15 cellular contexts compared by ENCODE assay signal in genomic region chr1:153527023-153527724, GRCh38. TPM values are rescaled to one million over a fixed set of nuclear protein-coding genes. Genes with fewer than 3 reads are reported as not detected.
DNase-seq lines count a peak whose midpoint lies in the region; ATAC-seq, FAIRE-seq and TF ChIP-seq lines count a peak whose summit lies in the region.
"Had no signal": no experiment of that assay in that cellular context is flagged by ENCODE, and none has a peak within 500 bp of the region (broad histone marks: within the 10 kb centered on the region; RNA-seq: fewer than 3 reads in every experiment).

No MANE protein-coding gene starts in this region.

- no peak for FAIRE-seq in H54 (lab: Jason Lieb, UNC)
- FAIRE-seq: GM12891 had no signal

- H3K27me3 Mint-ChIP-seq in activated T-helper 17 cell treated with anti-CD3 and anti-CD28 coated beads, Interleukin-2, amount 50 U/mL, for 72 hours: no peaks in the 10 kb centered on the region

- H3K27me3 ChIP-seq in thymus (ENCODE audit: control insufficient read depth, insufficient read depth): no peaks in the 10 kb centered on the region

- peak overlapping the region; percentile 55 for H3K27ac ChIP-seq in thymus (ENCODE audit: low read depth)

- H3K27ac Mint-ChIP-seq in activated T-helper 17 cell treated with anti-CD3 and anti-CD28 coated beads, Interleukin-2, amount 50 U/mL, for 72 hours: peak overlapping the region; percentile 7

- H3K9me3 Mint-ChIP-seq in activated T-helper 17 cell treated with anti-CD3 and anti-CD28 coated beads, Interleukin-2, amount 50 U/mL, for 72 hours: no peaks in the 10 kb centered on the region

- 95% methylated on average over 9 of the region's 9 CpGs for WGBS in thymus

- H3K9me3 ChIP-seq in thymus (ENCODE audit: control insufficient read depth): no peaks in the 10 kb centered on the region
- H3K9me3 ChIP-seq: SK-N-SH had no signal

- no peak overlapping the region for H3K4me3 Mint-ChIP-seq in activated T-helper 17 cell treated with anti-CD3 and anti-CD28 coated beads, Interleukin-2, amount 50 U/mL, for 72 hours

- TF ChIP-seq POLR2A in H54 (IDR thresholded peaks at IDR 0.05; ENCODE audit: low read depth, low read length): no peak

- H3K4me1 Mint-ChIP-seq in activated T-helper 17 cell treated with anti-CD3 and anti-CD28 coated beads, Interleukin-2, amount 50 U/mL, for 72 hours: peaks cover 13% of the 10 kb centered on the region

- peak; percentile 59 for DNase-seq in HT1080 (ENCODE audit: low read depth)
- DNase-seq in iPS DF 4.7 (ENCODE audit: extremely low read depth, low spot score): peak; percentile 38
- no peak for DNase-seq in NCI-H524 (lab: John Stamatoyannopoulos, UW)
- no peak for DNase-seq in H54 (ENCODE audit: insufficient read length, low spot score)
- DNase-seq: activated gamma-delta T cell treated with Interleukin-2 at 50 U/mL for 16 hours; effector CD4-positive, alpha-beta T cell; foreskin melanocyte; midbrain; SK-N-SH had no signal

- no peak overlapping the region for H3K4me3 ChIP-seq in thymus (ENCODE audit: low read length)

- no peaks in the 10 kb centered on the region for H3K36me3 ChIP-seq in thymus (ENCODE audit: control insufficient read depth, insufficient read depth)

- H3K4me1 ChIP-seq in thymus (ENCODE audit: control insufficient read depth, insufficient read depth, low read length): peaks cover 7% of the 10 kb centered on the region

- H3K36me3 Mint-ChIP-seq in activated T-helper 17 cell treated with anti-CD3 and anti-CD28 coated beads, Interleukin-2, amount 50 U/mL, for 72 hours (ENCODE audit: low read depth): peaks cover 4% of the 10 kb centered on the region

- no peak for ATAC-seq in activated T-helper 17 cell treated with anti-CD3 and anti-CD28 coated beads, Interleukin-2, amount 50 U/mL, for 72 hours (replicated peaks)
- no peak for ATAC-seq in HG02981 (IDR thresholded peaks at IDR 0.05; ENCODE audit: unreplicated experiment)

RNA-seq across cellular contexts. Expression of gene S100A6, which starts 8.6 kb away (rescaled TPM):
- total RNA-seq in HT1080 (2014; rRNA removed; shearing (Covaris generic)): 1,050 and 1,792 TPM in 2 replicates
- 745 and 972 TPM in 2 replicates for polyA plus RNA-seq in HT1080 (2015; cell fraction: cytosol; rRNA removed)
- polyA plus RNA-seq in HT1080 (2015; cell fraction: nucleus; rRNA removed): 321 and 373 TPM in 2 replicates
- 100 to 1,000 TPM; 530 to 753 TPM for total RNA-seq in activated T-helper 17 cell treated with anti-CD3 and anti-CD28 coated beads, Interleukin-2, amount 50 U/mL, for 72 hours
- 654 TPM for polyA plus RNA-seq in thymus

RNA-seq across cellular contexts. Expression of gene S100A5, which starts 13.6 kb away (rescaled TPM):
- total RNA-seq in HT1080 (2014; rRNA removed; shearing (Covaris generic)): 0.53 and 2.4 TPM in 2 replicates
- 1.8 and 2.3 TPM in 2 replicates for polyA plus RNA-seq in HT1080 (2015; cell fraction: cytosol; rRNA removed)
- polyA plus RNA-seq in HT1080 (2015; cell fraction: nucleus; rRNA removed): 0.67 and 1.1 TPM in 2 replicates
- 1 to 10 TPM; 3.2 to 9.6 TPM for total RNA-seq in activated T-helper 17 cell treated with anti-CD3 and anti-CD28 coated beads, Interleukin-2, amount 50 U/mL, for 72 hours
- polyA plus RNA-seq in thymus: 0.87 TPM
- total RNA-seq: omental fat pad had no signal

RNA-seq across cellular contexts. Expression of gene S100A4, which starts 18.4 kb away (rescaled TPM):
- total RNA-seq in HT1080 (2014; rRNA removed; shearing (Covaris generic)): 25.4 and 29.0 TPM in 2 replicates
- polyA plus RNA-seq in HT1080 (2015; cell fraction: cytosol; rRNA removed): 3.0 and 6.2 TPM in 2 replicates
- polyA plus RNA-seq in HT1080 (2015; cell fraction: nucleus; rRNA removed): 0.99 and 2.7 TPM in 2 replicates
- 1,000 to 10,000 TPM; 1,035 to 1,445 TPM for total RNA-seq in activated T-helper 17 cell treated with anti-CD3 and anti-CD28 coated beads, Interleukin-2, amount 50 U/mL, for 72 hours
- 305 TPM for polyA plus RNA-seq in thymus

RNA-seq across cellular contexts. Expression of gene S100A3, which starts 21.9 kb away (rescaled TPM):
- total RNA-seq in HT1080 (2014; rRNA removed; shearing (Covaris generic)): 9.6 and 14.4 TPM in 2 replicates
- polyA plus RNA-seq in HT1080 (2015; cell fraction: cytosol; rRNA removed): 2.0 and 4.7 TPM in 2 replicates
- 5.3 and 7.3 TPM in 2 replicates for polyA plus RNA-seq in HT1080 (2015; cell fraction: nucleus; rRNA removed)
- not detected for total RNA-seq in activated T-helper 17 cell treated with anti-CD3 and anti-CD28 coated beads, Interleukin-2, amount 50 U/mL, for 72 hours
- 2.6 TPM for polyA plus RNA-seq in thymus
- total RNA-seq: activated CD8-positive, alpha-beta memory T cell treated with anti-CD3 and anti-CD28 coated beads for 36 hours had no signal

RNA-seq across cellular contexts. Expression of gene S100A2, which starts 38.5 kb away (rescaled TPM):
- 79.0 and 143 TPM in 2 replicates for total RNA-seq in HT1080 (2014; rRNA removed; shearing (Covaris generic))
- 95.4 and 136 TPM in 2 replicates for polyA plus RNA-seq in HT1080 (2015; cell fraction: cytosol; rRNA removed)
- polyA plus RNA-seq in HT1080 (2015; cell fraction: nucleus; rRNA removed): 33.8 and 45.6 TPM in 2 replicates
- 10 to 100 TPM; 10.1 to 10.7 TPM for total RNA-seq in activated T-helper 17 cell treated with anti-CD3 and anti-CD28 coated beads, Interleukin-2, amount 50 U/mL, for 72 hours
- polyA plus RNA-seq in thymus: 93.5 TPM

Comparison
In these comparisons a context has a peak if more than half of its experiments do, and no peak if none do; other contexts are left out.
1. DNase-seq: peak in HT1080 (single experiment) and iPS DF 4.7 (single experiment); none in NCI-H524 (0 of 2) and H54 (single experiment).
2. RNA of gene S100A4, which starts 18.4 kb away (total RNA-seq): 1,035 to 1,445 TPM in activated T-helper 17 cell treated with anti-CD3 and anti-CD28 coated beads, Interleukin-2, amount 50 U/mL, for 72 hours; 25.4 to 29.0 TPM in HT1080; every median in the first group is over 10 times any median in the second.